In genomic region chr10:79416578-79417255, GRCh38 we compare ENCODE assay signal across 2 cellular contexts.
TF ChIP-seq lines count a peak whose summit lies in the region.

No MANE protein-coding gene starts in this region.

TF ChIP-seq in HEK293, 187 proteins besides CTCF, POLR2A, EP300 and RAD21:
- no peak for TF ChIP-seq ZNF18 (tag by site-specific recombination; IDR thresholded peaks at IDR 0.05)
- TF ChIP-seq ZNF529 (tag by site-specific recombination; IDR thresholded peaks at IDR 0.05; ENCODE audit: insufficient replicate concordance), result no peak
- TF ChIP-seq ZBTB48 (tag by site-specific recombination; IDR thresholded peaks at IDR 0.05), result no peak
- TF ChIP-seq ZNF518A (tag by site-specific recombination; conservative IDR thresholded peaks at IDR 0.05; ENCODE audit: low read depth), result no peak
- TF ChIP-seq HOXC10 (CRISPR knock-in tag; IDR thresholded peaks at IDR 0.05), result no peak
- peak; percentile 94; the same call in 1 of the 2 replicates for TF ChIP-seq ZNF768 (tag by site-specific recombination; IDR thresholded peaks at IDR 0.05)
- no peak for TF ChIP-seq ZNF311 (tag by site-specific recombination; IDR thresholded peaks at IDR 0.05; ENCODE audit: borderline replicate concordance)
- TF ChIP-seq ZNF175 (tag by site-specific recombination; IDR thresholded peaks at IDR 0.05), result no peak

TF ChIP-seq in K562, 482 proteins besides CTCF, POLR2A, EP300 and RAD21 (continues in another document):
- TF ChIP-seq TRIM25 (IDR thresholded peaks at IDR 0.05; ENCODE audit: borderline replicate concordance) (no peak), ARID1B (IDR thresholded peaks at IDR 0.05) (no peak), ARID4B (CRISPR knock-in tag; IDR thresholded peaks at IDR 0.05) (no peak), CREBBP (IDR thresholded peaks at IDR 0.05; ENCODE audit: low read depth, low read length) (no peak), ETV6 (IDR thresholded peaks at IDR 0.05; ENCODE audit: borderline replicate concordance in 1 of 2, low read depth in 2 of 2, low read length in 1 of 2) (no peak), ETV6 (CRISPR knock-in tag; IDR thresholded peaks at IDR 0.05; ENCODE audit: borderline replicate concordance) (no peak), JUNB (CRISPR knock-in tag; conservative IDR thresholded peaks at IDR 0.05) (no peak), CREM (IDR thresholded peaks at IDR 0.05; ENCODE audit: low read depth) (no peak), RBM25 (IDR thresholded peaks at IDR 0.05; ENCODE audit: low read depth, low read length, severe bottlenecking) (peak; percentile 93), NCOR1 (IDR thresholded peaks at IDR 0.05) (no peak), NR1H2 (CRISPR knock-in tag; IDR thresholded peaks at IDR 0.05) (no peak), CCAR2 (IDR thresholded peaks at IDR 0.05; ENCODE audit: low read depth, low read length) (no peak), TEAD1 (CRISPR knock-in tag; IDR thresholded peaks at IDR 0.05) (0 out of 4 replicates have a peak, but pooled peaks of 1 of the 2 experiments have one; percentile 20), ZNF639 (CRISPR knock-in tag; conservative IDR thresholded peaks at IDR 0.05 in 1 of 2, IDR thresholded peaks at IDR 0.05 in 1 of 2) (no peak), RCOR1 (IDR thresholded peaks at IDR 0.05; ENCODE audit: borderline replicate concordance in 1 of 2, low read depth in 2 of 2, low read length in 2 of 2) (peak in 1 of 2 experiments; percentile 5; a peak in 1 of 4 replicates), RHOXF2B (CRISPR knock-in tag; conservative IDR thresholded peaks at IDR 0.05) (no peak), KDM1A (IDR thresholded peaks at IDR 0.05) (peak; percentile 68 to 69; a peak in 3 of 4 replicates), HNRNPH1 (optimal IDR thresholded peaks at IDR 0.05; ENCODE audit: low read depth, low read length) (no peak), PHF21A (IDR thresholded peaks at IDR 0.05; ENCODE audit: borderline replicate concordance, low read depth) (no peak), ZNF507 (tag; conservative IDR thresholded peaks at IDR 0.05) (no peak), THAP7 (CRISPR knock-in tag; IDR thresholded peaks at IDR 0.05) (no peak), MAFK (IDR thresholded peaks at IDR 0.05; ENCODE audit: low read length) (no peak), ZC3H4 (CRISPR knock-in tag; IDR thresholded peaks at IDR 0.05; ENCODE audit: borderline replicate concordance) (no peak), BRD9 (IDR thresholded peaks at IDR 0.05; ENCODE audit: low read depth, partially characterized antibody) (peak; percentile 100), ZNF212 (CRISPR knock-in tag; IDR thresholded peaks at IDR 0.05) (no peak), SIX5 (IDR thresholded peaks at IDR 0.05; ENCODE audit: borderline replicate concordance in 1 of 2, insufficient read depth in 1 of 2, low read depth in 1 of 2, low read length in 2 of 2) (no peak), MTA1 (IDR thresholded peaks at IDR 0.05; ENCODE audit: borderline replicate concordance) (no peak), MXD1 (CRISPR knock-in tag; IDR thresholded peaks at IDR 0.05; ENCODE audit: borderline replicate concordance, poor library complexity, severe bottlenecking) (no peak), FUS (optimal IDR thresholded peaks at IDR 0.05; ENCODE audit: low read depth, low read length) (no peak), AFF1 (IDR thresholded peaks at IDR 0.05; ENCODE audit: low read depth in 1 of 2, partially characterized antibody in 2 of 2) (peak in 1 of 2 experiments; percentile 40), PML (IDR thresholded peaks at IDR 0.05; ENCODE audit: low read length) (no peak), ZFP36 (IDR thresholded peaks at IDR 0.05; ENCODE audit: low read depth, low read length, partially characterized antibody) (peak; percentile 82), ZNF431 (CRISPR knock-in tag; IDR thresholded peaks at IDR 0.05) (no peak), SAFB2 (IDR thresholded peaks at IDR 0.05; ENCODE audit: borderline replicate concordance, low read depth, low read length, severe bottlenecking) (no peak), CHAMP1 (IDR thresholded peaks at IDR 0.05) (no peak), RFX7 (CRISPR knock-in tag; IDR thresholded peaks at IDR 0.05) (no peak), HINFP (tag; conservative IDR thresholded peaks at IDR 0.05; ENCODE audit: low read depth) (no peak), ETV1 (tag; conservative IDR thresholded peaks at IDR 0.05; ENCODE audit: low read depth) (no peak), ADNP (tag; IDR thresholded peaks at IDR 0.05) (peak; percentile 48; the same call in 1 of the 2 replicates), CEBPG (CRISPR knock-in tag; IDR thresholded peaks at IDR 0.05) (0 out of 2 replicates have a peak, but pooled peaks have one; percentile 35), CEBPG (tag; conservative IDR thresholded peaks at IDR 0.05 in 1 of 2, IDR thresholded peaks at IDR 0.05 in 1 of 2) (no peak)
